Comparison of ENCODE assay signal across 11 cellular contexts in genomic region chr11:75826463-75827220, GRCh38. TPM values are rescaled to one million over a fixed set of nuclear protein-coding genes. Genes with fewer than 3 reads are reported as not detected.
DNase-seq lines count a peak whose midpoint lies in the region; ATAC-seq and TF ChIP-seq lines count a peak whose summit lies in the region.
"Had no signal": no experiment of that assay in that cellular context is flagged by ENCODE, and none has a peak within 500 bp of the region (broad histone marks: within the 10 kb centered on the region; RNA-seq: fewer than 3 reads in every experiment).

No MANE protein-coding gene starts in this region.

- no peaks in the 10 kb centered on the region for H3K9me3 Mint-ChIP-seq in osteocyte (ENCODE audit: unreplicated experiment)

- peaks cover 21% of the 10 kb centered on the region for H3K4me1 ChIP-seq in MM.1S (ENCODE audit: low read length)

- H3K9me3 ChIP-seq in MM.1S (replicated peaks; ENCODE audit: insufficient read depth, low read length): no peaks in the 10 kb centered on the region

- ATAC-seq in HG03457 (IDR thresholded peaks at IDR 0.05; ENCODE audit: unreplicated experiment): no peak

- no peaks in the 10 kb centered on the region for H3K27me3 Mint-ChIP-seq in osteocyte (ENCODE audit: unreplicated experiment)

- peak; percentile 59 for DNase-seq in AG10803 (ENCODE audit: low read depth)
- peak; percentile 11 for DNase-seq in RPMI7951 (ENCODE audit: low read depth)
- DNase-seq in foreskin melanocyte: peak; percentile 8
- DNase-seq in osteocyte (ENCODE audit: extremely low spot score, unreplicated experiment): no peak
- no peak for DNase-seq in NCI-H1105 treated with DMSO at 0.1 percent for 48 hours (lab: John Stamatoyannopoulos, UW)
- no peak for DNase-seq in ureter (ENCODE audit: low spot score)
- DNase-seq in MM.1S: no peak
- DNase-seq: kidney glomerular epithelial cell had no signal

- no peaks in the 10 kb centered on the region for H3K9me2 ChIP-seq in MM.1S (replicated peaks; ENCODE audit: insufficient read depth, low read length)

- peaks cover 11% of the 10 kb centered on the region for H3F3A ChIP-seq in MM.1S (ENCODE audit: insufficient read depth, low read length)

- H4K20me1 ChIP-seq in MM.1S (ENCODE audit: insufficient read depth, low read length): no peaks in the 10 kb centered on the region

- H3K4me2 ChIP-seq in MM.1S (ENCODE audit: low read depth, low read length): no peak overlapping the region
- H3K4me2 ChIP-seq: KMS-11 had no signal

- peaks cover 60% of the 10 kb centered on the region for H3K79me2 ChIP-seq in MM.1S (ENCODE audit: low read length)

- H3K9ac ChIP-seq in MM.1S (ENCODE audit: low read length): no peak overlapping the region
- H3K9ac ChIP-seq: KMS-11 had no signal

- H3K4me1 Mint-ChIP-seq in osteocyte (ENCODE audit: unreplicated experiment): peaks cover 34% of the 10 kb centered on the region

- no peak for TF ChIP-seq CTCF in AG10803 (conservative IDR thresholded peaks at IDR 0.05; ENCODE audit: low read length)
- no peak for TF ChIP-seq CTCF in osteocyte (IDR thresholded peaks at IDR 0.05)
- TF ChIP-seq CTCF in MM.1S (IDR thresholded peaks at IDR 0.05; ENCODE audit: low read length): no peak

- no peaks in the 10 kb centered on the region for H3K36me3 ChIP-seq in MM.1S (replicated peaks; ENCODE audit: insufficient read depth, low read length)

- peaks cover 2% of the 10 kb centered on the region for H3K36me3 Mint-ChIP-seq in osteocyte (ENCODE audit: unreplicated experiment)

- peak overlapping the region; percentile 41 for H3K4me3 Mint-ChIP-seq in osteocyte (ENCODE audit: unreplicated experiment)

- no peak overlapping the region for H3K4me3 ChIP-seq in AG10803 (ENCODE audit: low read length)
- no peak overlapping the region for H3K4me3 ChIP-seq in MM.1S (ENCODE audit: low read length)

- H3K27ac ChIP-seq in MM.1S (ENCODE audit: low read length): no peak overlapping the region
- H3K27ac ChIP-seq: C4-2B, KMS-11 had no signal

- H3K27ac Mint-ChIP-seq in osteocyte (ENCODE audit: unreplicated experiment): peak overlapping the region; percentile 92

- no peak overlapping the region for H2AFZ ChIP-seq in MM.1S (ENCODE audit: low read length)

- no peaks in the 10 kb centered on the region for H3K27me3 ChIP-seq in MM.1S (replicated peaks; ENCODE audit: insufficient read depth, low read length)

RNA-seq across cellular contexts. Expression of gene UVRAG, which starts 11.6 kb away (rescaled TPM):
- total RNA-seq in RPMI7951 (2014; rRNA removed; shearing (Covaris generic)): 12.3 and 17.7 TPM in 2 replicates
- total RNA-seq in osteocyte (20.2 and 24.9 TPM in 2 replicates), ureter (33.6 TPM)

RNA-seq across cellular contexts. Expression of gene DGAT2, which starts 58.1 kb away (rescaled TPM):
- 2.4 TPM in 2 replicates for total RNA-seq in RPMI7951 (2014; rRNA removed; shearing (Covaris generic))
- total RNA-seq in osteocyte (0.13 TPM in 1 of 2 replicates, not detected in the other), ureter (24.0 TPM)

Comparison
In these comparisons a context has a peak if more than half of its experiments do, and no peak if none do; other contexts are left out.
1. DNase-seq: peak in AG10803 (single experiment), RPMI7951 (single experiment) and foreskin melanocyte (single experiment); none in osteocyte (single experiment), NCI-H1105 treated with DMSO at 0.1 percent for 48 hours (single experiment), ureter (single experiment) and MM.1S (single experiment).